8 cellular contexts compared by ENCODE assay signal in genomic region chr7:6855563-6856131, GRCh38. TPM values are rescaled to one million over a fixed set of nuclear protein-coding genes. Genes with fewer than 3 reads are reported as not detected.
DNase-seq lines count a peak whose midpoint lies in the region; ATAC-seq and TF ChIP-seq lines count a peak whose summit lies in the region.
"Not testable (repeated sequence)": the region's sequence is repeated elsewhere in the genome, so short reads cannot be mapped to it uniquely, and the experiment has no call there.

No MANE protein-coding gene starts in this region.

- H3K36me3 Mint-ChIP-seq in T-cell; activated naive CD4-positive, alpha-beta T cell treated with anti-CD3 and anti-CD28 coated beads for 36 hours (ENCODE audit: low read depth); dendritic cell treated with granulocyte-macrophage colony-stimulating factor and Interleukin-4, amounts not matched to agents 40 ng/mL and 50 ng/mL, for 4 days (ENCODE audit: low read depth); nephron progenitor cell (ENCODE audit: low read depth); stimulated activated naive B cell treated with anti-CD40 and anti-IgM and Interleukin-4, amounts not matched to agents 10 μg/mL and 1 μg/mL and 100 μg/mL, for 72 hours: not testable (repeated sequence)

- POLR2A ChIA-PET in A673 (lab: Charles Lee; ENCODE audit: low non-redundant PET); T-cell (lab: Charles Lee): not testable (repeated sequence)

- CTCF ChIA-PET in A673 (lab: Charles Lee); T-cell (lab: Charles Lee); activated naive CD4-positive, alpha-beta T cell treated with anti-CD3 and anti-CD28 coated beads for 36 hours (lab: Charles Lee): not testable (repeated sequence)

- H3K27me3 Mint-ChIP-seq in T-cell (peaks cover 4 to 23% of the 10 kb centered on the region in 2 donors), nephron progenitor cell (ENCODE audit: low read depth, poor library complexity) (peaks cover 26% of the 10 kb centered on the region)
- H3K27me3 Mint-ChIP-seq in activated naive CD4-positive, alpha-beta T cell treated with anti-CD3 and anti-CD28 coated beads for 36 hours (ENCODE audit: low read depth) = not testable (repeated sequence)
- H3K27me3 Mint-ChIP-seq in dendritic cell treated with granulocyte-macrophage colony-stimulating factor and Interleukin-4, amounts not matched to agents 40 ng/mL and 50 ng/mL, for 4 days = peaks cover 33% of the 10 kb centered on the region
- peaks cover 17 to 18% of the 10 kb centered on the region in 2 donors for H3K27me3 Mint-ChIP-seq in stimulated activated naive B cell treated with anti-CD40 and anti-IgM and Interleukin-4, amounts not matched to agents 10 μg/mL and 1 μg/mL and 100 μg/mL, for 72 hours

- not testable (repeated sequence) for ATAC-seq in T-cell (replicated peaks in 1 of 4); stimulated activated naive B cell treated with anti-CD40 and anti-IgM and Interleukin-4, amounts not matched to agents 10 μg/mL and 1 μg/mL and 100 μg/mL, for 72 hours (replicated peaks)

- intact Hi-C loops in A673 (cut with micrococcal nuclease; ENCODE audit: unreplicated experiment) = loop anchor here (2.0 kb wide), 1 partner anchor 339 kb away; no protein-coding TSS in a partner anchor
- intact Hi-C loops in activated naive CD4-positive, alpha-beta T cell treated with anti-CD3 and anti-CD28 coated beads for 36 hours (cut with micrococcal nuclease) = loop anchor here (2.0 to 10.0 kb wide), 5 partner anchors 339 to 851 kb away; partner anchors contain the start of genes AIMP2, CYTH3 and PMS2
- intact Hi-C loops in dendritic cell treated with granulocyte-macrophage colony-stimulating factor and Interleukin-4, amounts not matched to agents 40 ng/mL and 50 ng/mL, for 4 days (cut with micrococcal nuclease) = loop anchor here (5.0 kb wide), 1 partner anchor 338 kb away; no protein-coding TSS in a partner anchor

- not testable (repeated sequence) for H3K9me3 Mint-ChIP-seq in T-cell; activated naive CD4-positive, alpha-beta T cell treated with anti-CD3 and anti-CD28 coated beads for 36 hours; dendritic cell treated with granulocyte-macrophage colony-stimulating factor and Interleukin-4, amounts not matched to agents 40 ng/mL and 50 ng/mL, for 4 days; nephron progenitor cell; stimulated activated naive B cell treated with anti-CD40 and anti-IgM and Interleukin-4, amounts not matched to agents 10 μg/mL and 1 μg/mL and 100 μg/mL, for 72 hours

- H3K27ac Mint-ChIP-seq in T-cell; activated naive CD4-positive, alpha-beta T cell treated with anti-CD3 and anti-CD28 coated beads for 36 hours; dendritic cell treated with granulocyte-macrophage colony-stimulating factor and Interleukin-4, amounts not matched to agents 40 ng/mL and 50 ng/mL, for 4 days; nephron progenitor cell; stimulated activated naive B cell treated with anti-CD40 and anti-IgM and Interleukin-4, amounts not matched to agents 10 μg/mL and 1 μg/mL and 100 μg/mL, for 72 hours: not testable (repeated sequence)

- H3K4me3 Mint-ChIP-seq in T-cell (peak overlapping the region; percentile 68 to 84 (median 80)), nephron progenitor cell (peak overlapping the region; percentile 79)
- H3K4me3 Mint-ChIP-seq in activated naive CD4-positive, alpha-beta T cell treated with anti-CD3 and anti-CD28 coated beads for 36 hours = peak overlapping the region; percentile 70
- H3K4me3 Mint-ChIP-seq in dendritic cell treated with granulocyte-macrophage colony-stimulating factor and Interleukin-4, amounts not matched to agents 40 ng/mL and 50 ng/mL, for 4 days = peak overlapping the region; percentile 70
- H3K4me3 Mint-ChIP-seq in stimulated activated naive B cell treated with anti-CD40 and anti-IgM and Interleukin-4, amounts not matched to agents 10 μg/mL and 1 μg/mL and 100 μg/mL, for 72 hours = peak overlapping the region; percentile 78 to 82

- BruUV-seq in A673 (replicated peaks; lab: Mats Ljungman, UMichigan) = not testable (repeated sequence)

- not testable (repeated sequence) for H4K20me1 ChIP-seq in GM23248 (ENCODE audit: insufficient read depth)

- H3K4me3 ChIP-seq in A673 (ENCODE audit: low read depth, low read length, poor library complexity, severe bottlenecking) (peak overlapping the region; percentile 41), GM23248 (peak overlapping the region; percentile 70), iPS-15b (ENCODE audit: low read depth, low read length) (peak overlapping the region; percentile 46)

- not testable (repeated sequence) for DNase-seq in A673 (ENCODE audit: low spot score); activated naive CD4-positive, alpha-beta T cell treated with anti-CD3 and anti-CD28 coated beads for 36 hours; stimulated activated naive B cell treated with anti-CD40 and anti-IgM and Interleukin-4, amounts not matched to agents 10 μg/mL and 1 μg/mL and 100 μg/mL, for 72 hours
- peak; percentile 11 for DNase-seq in GM23248
- peak in 1 of 34 experiments; percentile 8 for DNase-seq in T-cell
- DNase-seq in nephron progenitor cell = peak; percentile 21

- peak overlapping the region; percentile 90; the same call in 1 of the 2 replicates for H2AFZ ChIP-seq in GM23248

- H3F3A ChIP-seq in GM23248 (ENCODE audit: insufficient read depth) = not testable (repeated sequence)

- H3K4me1 ChIP-seq in A673 (ENCODE audit: insufficient read depth, low read length, poor library complexity, severe bottlenecking); GM23248 (ENCODE audit: insufficient read depth); iPS-15b (ENCODE audit: control insufficient read depth, insufficient read depth, low read length): not testable (repeated sequence)

- not testable (repeated sequence) for H3K9ac ChIP-seq in GM23248; iPS-15b (ENCODE audit: low read depth, low read length)

- in situ Hi-C loops in GM23248 (cut with MboI) = not testable (repeated sequence)

- H3K36me3 ChIP-seq in A673 (ENCODE audit: insufficient read depth, low read length, poor library complexity, severe bottlenecking); GM23248 (ENCODE audit: low read depth); iPS-15b (ENCODE audit: control insufficient read depth, insufficient read depth, low read length): not testable (repeated sequence)

- not testable (repeated sequence) for TF ChIP-seq CTCF in A673 (conservative IDR thresholded peaks at IDR 0.05; ENCODE audit: low read depth, low read length); nephron progenitor cell (IDR thresholded peaks at IDR 0.05)

- 2 to 3% methylated on average over 30 to 31 of the region's 47 CpGs for WGBS in GM23248 (ENCODE audit: low coverage in 1 of 2, low lambda C conversion rate in 2 of 2, missing lambda C conversion rate in 2 of 2), 2 experiments

- not testable (repeated sequence) for H3K9me2 ChIP-seq in GM23248 (ENCODE audit: insufficient read depth)

- H3K4me1 Mint-ChIP-seq in T-cell; activated naive CD4-positive, alpha-beta T cell treated with anti-CD3 and anti-CD28 coated beads for 36 hours (ENCODE audit: low read depth); nephron progenitor cell: not testable (repeated sequence)
- H3K4me1 Mint-ChIP-seq in dendritic cell treated with granulocyte-macrophage colony-stimulating factor and Interleukin-4, amounts not matched to agents 40 ng/mL and 50 ng/mL, for 4 days (ENCODE audit: low read depth) = peaks cover 11% of the 10 kb centered on the region
- H3K4me1 Mint-ChIP-seq in stimulated activated naive B cell treated with anti-CD40 and anti-IgM and Interleukin-4, amounts not matched to agents 10 μg/mL and 1 μg/mL and 100 μg/mL, for 72 hours = peaks cover 11 to 16% of the 10 kb centered on the region in 2 donors

- H3K27ac ChIP-seq in A673 (ENCODE audit: low read depth, low read length, poor library complexity, severe bottlenecking); GM23248: not testable (repeated sequence)

- not testable (repeated sequence) for H3K27me3 ChIP-seq in A673 (replicated peaks; ENCODE audit: insufficient read depth, low read depth, low read length, poor library complexity); GM23248 (replicated peaks; ENCODE audit: insufficient read depth); iPS-15b (ENCODE audit: control insufficient read depth, insufficient read depth, low read length)

- peak overlapping the region; percentile 81 for H3K4me2 ChIP-seq in GM23248 (ENCODE audit: unreplicated experiment)

- H3K9me3 ChIP-seq in A673 (ENCODE audit: low read depth, low read length, poor library complexity, severe bottlenecking); GM23248 (ENCODE audit: low read depth); iPS-15b (ENCODE audit: control insufficient read depth, insufficient read depth, low read length): not testable (repeated sequence)

- not testable (repeated sequence) for H3K79me2 ChIP-seq in GM23248 (ENCODE audit: insufficient read depth)

RNA-seq across cellular contexts. Expression of gene CCZ1B, which starts 29.6 kb away (rescaled TPM):
- total RNA-seq in A673 (2021) (68.6 and 72.0 TPM in 2 replicates), T-cell (10 to 100 TPM; 60.1 to 95.5 (median 85.1) TPM)
- 35.9 and 36.7 TPM in 2 replicates for total RNA-seq in GM23248 (2014; rRNA removed; shearing (Covaris generic))
- polyA plus RNA-seq in GM23248 (2016; fragmentation: Nextera tagmentation; extraction: Ambion mirVana) = 55.1 and 55.3 TPM in 2 replicates
- total RNA-seq in activated naive CD4-positive, alpha-beta T cell treated with anti-CD3 and anti-CD28 coated beads for 36 hours = 10 to 100 TPM; 66.1 to 68.6 TPM
